ENCODE assay signal across 9 cellular contexts in the genomic region with DNA sequence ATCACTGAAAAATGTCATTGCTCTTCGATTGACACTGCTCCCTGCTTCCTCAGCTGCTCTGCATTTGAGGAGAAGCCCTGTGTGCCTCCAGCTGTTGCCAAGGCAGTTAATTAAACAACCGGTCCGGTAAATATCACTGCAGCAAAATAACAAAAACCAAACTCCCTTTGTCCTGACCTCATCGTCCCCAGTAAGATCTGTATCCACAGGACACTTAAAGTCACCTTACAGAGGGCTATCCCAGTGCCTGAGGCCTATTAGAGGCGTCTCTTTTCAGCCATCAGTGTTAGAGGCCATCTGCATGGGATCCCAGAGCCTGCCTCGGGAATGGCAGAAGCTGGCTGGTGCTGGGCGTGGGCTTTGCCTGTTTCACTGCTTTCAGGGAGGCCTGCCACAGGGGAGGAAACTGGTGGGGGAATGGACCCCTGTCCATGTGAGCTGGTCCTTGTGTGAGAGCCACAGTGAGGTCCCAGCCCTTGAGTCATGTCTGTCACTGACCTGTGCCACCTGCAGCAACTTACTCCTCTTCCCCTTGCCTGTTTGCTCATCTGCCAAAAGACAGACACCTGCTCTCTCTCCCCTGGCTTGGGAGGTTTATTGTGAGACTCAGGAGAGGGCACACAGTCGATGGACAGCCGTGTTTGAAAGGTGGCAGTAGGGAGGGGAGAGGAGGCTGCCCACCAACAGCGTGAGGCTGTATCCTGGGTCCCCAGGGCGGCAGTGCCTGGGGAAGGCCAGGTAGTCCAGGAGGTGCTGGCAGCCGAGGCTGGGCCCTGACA.
DNase-seq lines count a peak whose midpoint lies in the region; ATAC-seq and TF ChIP-seq lines count a peak whose summit lies in the region.
"Had no signal": no experiment of that assay in that cellular context is flagged by ENCODE, and none has a peak within 500 bp of the region (broad histone marks: within the 10 kb centered on the region; RNA-seq: fewer than 3 reads in every experiment).

No MANE protein-coding gene starts in this region.

- no TSS peak for BruUV-seq in MCF 10A (replicated peaks; lab: Mats Ljungman, UMichigan)

- no peaks in the 10 kb centered on the region for H3K27me3 ChIP-seq in heart right ventricle
- H3K27me3 ChIP-seq in vagina = no peaks in the 10 kb centered on the region

- H3K27me3 Mint-ChIP-seq in MCF 10A (ENCODE audit: insufficient read depth, unreplicated experiment) (no peaks in the 10 kb centered on the region), mesothelial cell of epicardium (ENCODE audit: low read depth) (no peaks in the 10 kb centered on the region)

- POLR2A ChIA-PET in MCF 10A (lab: Yijun Ruan, JAX) = interaction anchor here (0.6 kb wide), 3 partner anchors 295 to 754 kb away, joined by 3 read pairs; no protein-coding TSS in a partner anchor

- H3K27ac Mint-ChIP-seq in MCF 10A (ENCODE audit: low read depth, unreplicated experiment) (peak overlapping the region; percentile 97), mesothelial cell of epicardium (peak overlapping the region; percentile 91)

- no peak overlapping the region for H3K4me3 ChIP-seq in heart right ventricle
- no peak overlapping the region for H3K4me3 ChIP-seq in vagina

- TF ChIP-seq CTCF in heart right ventricle (IDR thresholded peaks at IDR 0.05) (no peak), MCF 10A (IDR thresholded peaks at IDR 0.05; ENCODE audit: unreplicated experiment) (no peak), mesothelial cell of epicardium (IDR thresholded peaks at IDR 0.05; ENCODE audit: unreplicated experiment) (no peak), vagina (IDR thresholded peaks at IDR 0.05) (no peak)

- H3K9me3 Mint-ChIP-seq in MCF 10A (ENCODE audit: unreplicated experiment) (no peaks in the 10 kb centered on the region), mesothelial cell of epicardium (no peaks in the 10 kb centered on the region)

- H3K9me3 ChIP-seq in heart right ventricle (no peaks in the 10 kb centered on the region), vagina (no peaks in the 10 kb centered on the region)

- WGBS in heart right ventricle, 2 donors = 45 to 51% methylated on average over 12 of the region's 12 CpGs

- H3K27ac ChIP-seq in heart right ventricle = peak overlapping the region; percentile 84 to 98 (median 96)
- peak overlapping the region; percentile 91 for H3K27ac ChIP-seq in vagina

- H3K4me3 Mint-ChIP-seq in MCF 10A (ENCODE audit: unreplicated experiment) = peak overlapping the region; percentile 38
- H3K4me3 Mint-ChIP-seq in mesothelial cell of epicardium = no peak overlapping the region

- peaks cover 0 to 61% (median 3%) of the 10 kb centered on the region in 9 donors for H3K36me3 ChIP-seq in heart right ventricle
- H3K36me3 ChIP-seq in vagina = peaks cover 0 to 29% of the 10 kb centered on the region in 2 donors

- CTCF ChIA-PET in MCF 10A (lab: Yijun Ruan, JAX) = interaction anchor here (0.5 to 1.3 kb wide), 3 partner anchors 16 to 67 kb away, joined by 3 read pairs; no protein-coding TSS in a partner anchor

- H3K4me1 ChIP-seq in heart right ventricle (peaks cover 37 to 75% (median 60%) of the 10 kb centered on the region in 9 donors), vagina (peaks cover 53% of the 10 kb centered on the region)

- DNase-seq in heart right ventricle (no peak), Right ventricle myocardium inferior (ENCODE audit: missing footprints) (no peak), MCF 10A (ENCODE audit: unreplicated experiment) (no peak), mesothelial cell of epicardium (ENCODE audit: low spot score in 2 of 2, unreplicated experiment in 2 of 2) (no peak), vagina (ENCODE audit: extremely low spot score in 2 of 2) (no peak), CD1c-positive myeloid dendritic cell (ENCODE audit: extremely low spot score) (no peak)
- DNase-seq in activated effector memory CD4-positive, alpha-beta T cell treated with anti-CD3 and anti-CD28 coated beads, Interleukin-2, amount 50 U/mL, for 16 hours = no peak

- peaks cover 33% of the 10 kb centered on the region for H3K36me3 Mint-ChIP-seq in MCF 10A (ENCODE audit: insufficient read depth, unreplicated experiment)
- H3K36me3 Mint-ChIP-seq in mesothelial cell of epicardium = no peaks in the 10 kb centered on the region

- ATAC-seq in heart right ventricle (peak in 2 of 8 donors; percentile 1 to 18), Right ventricle myocardium inferior (no peak), HG02938 (IDR thresholded peaks at IDR 0.05; ENCODE audit: unreplicated experiment) (no peak)
- ATAC-seq: activated CD4-positive, CD25-positive, alpha-beta regulatory T cell treated with anti-CD3 and anti-CD28 coated beads, Interleukin-2, amount 50 U/mL, for 24 hours had no signal

- H3K4me1 Mint-ChIP-seq in MCF 10A (ENCODE audit: insufficient read depth, unreplicated experiment) (peaks cover 43% of the 10 kb centered on the region), mesothelial cell of epicardium (peaks cover 44% of the 10 kb centered on the region)

- intact Hi-C loops in heart right ventricle (cut with DNase I) = no loop called here
- intact Hi-C loops in Right ventricle myocardium inferior (cut with DNase I) = no loop called here
- intact Hi-C loops in MCF 10A (cut with micrococcal nuclease) = no loop called here
- intact Hi-C loops in vagina (cut with DNase I) = no loop called here

- TF ChIP-seq POLR2A in vagina (IDR thresholded peaks at IDR 0.05) = no peak
